Comparison of ENCODE assay signal across 12 cellular contexts in the genomic region with DNA sequence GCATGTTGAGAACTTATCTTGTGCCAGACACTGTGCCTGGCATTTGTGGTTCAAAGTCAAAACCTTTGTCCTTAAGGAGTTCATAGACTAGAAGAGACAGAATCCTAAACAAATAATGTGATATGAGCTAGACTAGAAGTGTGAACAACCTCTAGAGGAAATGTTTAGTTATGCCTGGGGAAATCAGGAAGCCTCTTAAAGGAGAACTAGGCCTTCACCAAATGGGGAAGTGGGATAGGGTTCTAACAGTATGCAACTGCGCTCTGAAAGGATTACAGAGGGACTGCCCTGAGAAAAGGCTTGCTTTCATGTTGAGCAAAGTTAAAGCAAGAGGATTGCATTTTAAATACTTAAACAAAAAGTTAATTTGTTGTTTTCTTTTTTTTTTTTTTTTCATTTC. TPM values are rescaled to one million over a fixed set of nuclear protein-coding genes. Genes with fewer than 3 reads are reported as not detected.
DNase-seq lines count a peak whose midpoint lies in the region; ATAC-seq and TF ChIP-seq lines count a peak whose summit lies in the region.
"Had no signal": no experiment of that assay in that cellular context is flagged by ENCODE, and none has a peak within 500 bp of the region (broad histone marks: within the 10 kb centered on the region; RNA-seq: fewer than 3 reads in every experiment).

No MANE protein-coding gene starts in this region.

- intact Hi-C loops in activated B cell treated with CpG ODN at 0.5 μM for 24 hours (cut with micrococcal nuclease): loop anchor here (1.0 to 10.0 kb wide), 3 partner anchors 13 to 240 kb away; partner anchors contain the start of genes AARSD1, EZH1 and RPL27

- CTCF ChIA-PET in activated B cell treated with CpG ODN at 0.5 μM for 24 hours (lab: Charles Lee): interaction anchor here (1.3 to 2.1 kb wide), 2 partner anchors 11 to 13 kb away, joined by 3 to 19 read pairs; partner anchors contain the start of gene RPL27

- H3K27me3 Mint-ChIP-seq in activated B cell treated with CpG ODN at 0.5 μM for 24 hours: no peaks in the 10 kb centered on the region

- H3K4me3 ChIP-seq in subcutaneous abdominal adipose tissue (ENCODE audit: low read depth in 1 of 5, low read length in 5 of 5): no peak overlapping the region
- no peak overlapping the region for H3K4me3 ChIP-seq in foreskin fibroblast (ENCODE audit: low read depth in 1 of 2, low read length in 2 of 2)
- H3K4me3 ChIP-seq: pancreas, PC-9 had no signal

- peaks cover 0 to 60% (median 53%) of the 10 kb centered on the region in 5 donors for H3K4me1 ChIP-seq in subcutaneous abdominal adipose tissue (ENCODE audit: control insufficient read depth in 5 of 5, insufficient read depth in 5 of 5, low read length in 5 of 5)

- no peaks in the 10 kb centered on the region for H3K27me3 ChIP-seq in subcutaneous abdominal adipose tissue (ENCODE audit: control insufficient read depth in 5 of 5, insufficient read depth in 4 of 5, low read length in 5 of 5)
- H3K27me3 ChIP-seq: pancreas had no signal

- no peak overlapping the region for H3K9ac ChIP-seq in subcutaneous abdominal adipose tissue (ENCODE audit: low read length in 5 of 5)

- DNase-seq in activated B cell treated with CpG ODN at 0.5 μM for 24 hours: no peak
- DNase-seq in COLO668 (lab: John Stamatoyannopoulos, UW; ENCODE audit: unreplicated experiment): no peak
- DNase-seq in foreskin fibroblast: no peak
- no peak for DNase-seq in stimulated activated naive CD4-positive, alpha-beta T cell treated with Interleukin-2 at 50 U/mL for 16 hours (lab: John Stamatoyannopoulos, UW)
- DNase-seq: amygdala, islet precursor cell, NCI-H1092, pancreas had no signal

- peak overlapping the region; percentile 8 for H3K27ac ChIP-seq in subcutaneous abdominal adipose tissue (ENCODE audit: low read depth, low read length)
- H3K27ac ChIP-seq: PC-9 had no signal

- TF ChIP-seq CTCF in activated B cell treated with CpG ODN at 0.5 μM for 24 hours (IDR thresholded peaks at IDR 0.05): no peak
- no peak for TF ChIP-seq CTCF in foreskin fibroblast (IDR thresholded peaks at IDR 0.05; ENCODE audit: low read depth, low read length)

- H3K4me1 Mint-ChIP-seq in activated B cell treated with CpG ODN at 0.5 μM for 24 hours: peaks cover 69% of the 10 kb centered on the region

- peak overlapping the region; percentile 91 for H3K27ac Mint-ChIP-seq in activated B cell treated with CpG ODN at 0.5 μM for 24 hours

- POLR2A ChIA-PET in activated B cell treated with CpG ODN at 0.5 μM for 24 hours (lab: Charles Lee): interaction anchor here (0.5 to 6.8 kb wide), 24 partner anchors 12 to 1724 kb away, joined by 3 to 124 read pairs (median 6); partner anchors contain the start of genes AARSD1, BECN1, DBF4B and DHX8

- peaks cover 61% of the 10 kb centered on the region for H3K36me3 Mint-ChIP-seq in activated B cell treated with CpG ODN at 0.5 μM for 24 hours (ENCODE audit: low read depth)

- ATAC-seq in GM18870 (IDR thresholded peaks at IDR 0.05; ENCODE audit: unreplicated experiment) (peak; percentile 43), HG03565 (IDR thresholded peaks at IDR 0.05; ENCODE audit: unreplicated experiment) (peak; percentile 40), activated B cell treated with CpG ODN at 0.5 μM for 24 hours (ENCODE audit: low read depth) (peak; percentile 72)

- peak overlapping the region; percentile 78 for H3K4me3 Mint-ChIP-seq in activated B cell treated with CpG ODN at 0.5 μM for 24 hours

- H3K36me3 ChIP-seq in subcutaneous abdominal adipose tissue (ENCODE audit: control insufficient read depth in 5 of 5, insufficient read depth in 5 of 5, low read length in 5 of 5): peaks cover 5 to 31% (median 25%) of the 10 kb centered on the region in 5 donors

- no peaks in the 10 kb centered on the region for H3K9me3 ChIP-seq in subcutaneous abdominal adipose tissue (ENCODE audit: control insufficient read depth in 5 of 5, low read length in 5 of 5)
- H3K9me3 ChIP-seq: pancreas had no signal

- no peaks in the 10 kb centered on the region for H3K9me3 Mint-ChIP-seq in activated B cell treated with CpG ODN at 0.5 μM for 24 hours

RNA-seq across cellular contexts. Expression of gene RUNDC1, which starts 4.9 kb away (rescaled TPM):
- total RNA-seq in activated B cell treated with CpG ODN at 0.5 μM for 24 hours: 28.3 and 30.9 TPM in 2 replicates

RNA-seq across cellular contexts. Expression of gene PTGES3L, which starts 5.3 kb away (rescaled TPM):
- 1.4 and 2.0 TPM in 2 replicates for total RNA-seq in activated B cell treated with CpG ODN at 0.5 μM for 24 hours

RNA-seq across cellular contexts. Expression of gene RPL27, which starts 13.0 kb away (rescaled TPM):
- 1,189 and 1,266 TPM in 2 replicates for total RNA-seq in activated B cell treated with CpG ODN at 0.5 μM for 24 hours

RNA-seq across cellular contexts. Expression of gene AARSD1, which starts 21.0 kb away (rescaled TPM):
- total RNA-seq in activated B cell treated with CpG ODN at 0.5 μM for 24 hours: 63.6 and 70.4 TPM in 2 replicates

RNA-seq across cellular contexts. Expression of gene IFI35, which starts 21.4 kb away (rescaled TPM):
- 41.9 and 50.5 TPM in 2 replicates for total RNA-seq in activated B cell treated with CpG ODN at 0.5 μM for 24 hours
